ENCODE assay signal across 1 cellular context in genomic region chr3:87206635-87207034, GRCh38.
TF ChIP-seq lines count a peak whose summit lies in the region.

No MANE protein-coding gene starts in this region.

TF ChIP-seq in HCT116, 20 proteins besides CTCF, POLR2A, EP300 and RAD21 (continued from another document):
- TF ChIP-seq ELF1 (IDR thresholded peaks at IDR 0.05; ENCODE audit: borderline replicate concordance, low read depth), result no peak
- TF ChIP-seq ZBTB33 (IDR thresholded peaks at IDR 0.05; ENCODE audit: extremely low read depth, insufficient replicate concordance, low read length), result no peak
- no peak for TF ChIP-seq YY1 (IDR thresholded peaks at IDR 0.05; ENCODE audit: extremely low read depth, insufficient replicate concordance, low read depth, low read length)
- TF ChIP-seq TCF7L2 (IDR thresholded peaks at IDR 0.05; ENCODE audit: borderline replicate concordance, extremely low read depth, insufficient read depth, insufficient read length), result no peak
- TF ChIP-seq SRF (IDR thresholded peaks at IDR 0.05; ENCODE audit: low read depth), result no peak
- TF ChIP-seq EZH2phosphoT487 (IDR thresholded peaks at IDR 0.05; ENCODE audit: borderline replicate concordance), result no peak
